ENCODE assay signal across 11 cellular contexts in the genomic region with DNA sequence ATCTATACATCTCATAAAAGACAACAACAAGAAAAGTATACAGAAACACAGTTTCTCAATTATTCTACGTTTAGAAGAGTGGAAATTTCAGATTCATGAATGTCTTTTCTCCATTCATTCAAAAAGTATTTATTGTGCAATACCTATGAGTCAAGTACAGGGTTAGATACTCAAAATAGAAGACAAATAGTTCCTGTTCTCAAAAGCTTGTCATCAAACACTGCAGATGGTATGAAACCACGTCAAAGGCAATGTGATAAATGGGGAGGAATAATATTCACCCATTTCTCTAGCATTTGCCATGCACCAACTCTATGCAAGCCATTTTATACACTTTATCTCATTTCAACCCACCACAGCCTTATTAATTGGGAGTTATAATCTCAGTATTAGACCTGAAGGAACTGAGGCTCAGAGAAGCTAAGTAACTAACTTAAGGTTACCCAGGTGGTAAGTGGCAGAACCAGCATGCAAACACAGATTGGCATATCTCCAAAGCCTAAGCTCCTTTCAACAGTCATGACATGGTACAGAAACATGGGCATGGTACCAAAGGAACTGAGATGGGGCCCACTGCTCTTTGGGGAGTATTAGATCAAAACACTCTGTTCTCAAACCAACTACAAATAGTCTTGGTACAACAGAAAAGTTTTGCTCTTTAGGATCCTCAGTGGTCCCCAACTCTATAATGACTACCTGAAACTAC.
DNase-seq lines count a peak whose midpoint lies in the region; FAIRE-seq and TF ChIP-seq lines count a peak whose summit lies in the region.
"Had no signal": no experiment of that assay in that cellular context is flagged by ENCODE, and none has a peak within 500 bp of the region (broad histone marks: within the 10 kb centered on the region; RNA-seq: fewer than 3 reads in every experiment).

No MANE protein-coding gene starts in this region.

- TF ChIP-seq CTCF in foreskin fibroblast (IDR thresholded peaks at IDR 0.05; ENCODE audit: low read depth, low read length) = no peak
- TF ChIP-seq CTCF in smooth muscle cell (IDR thresholded peaks at IDR 0.05; ENCODE audit: borderline replicate concordance, insufficient read depth, poor library complexity, severe bottlenecking) = no peak

- 0% methylated on average over 2 of the region's 2 CpGs for WGBS in smooth muscle cell (ENCODE audit: low lambda C conversion rate)

- H3K4me3 ChIP-seq in SJSA1 = no peak overlapping the region
- H3K4me3 ChIP-seq in foreskin fibroblast (ENCODE audit: low read depth in 1 of 2, low read length in 2 of 2) = no peak overlapping the region
- no peak overlapping the region for H3K4me3 ChIP-seq in smooth muscle cell
- H3K4me3 ChIP-seq: Peyer's patch had no signal

- no peaks in the 10 kb centered on the region for H3K79me2 ChIP-seq in smooth muscle cell (ENCODE audit: low read depth)

- no peaks in the 10 kb centered on the region for H4K20me1 ChIP-seq in smooth muscle cell (ENCODE audit: low read depth)

- peak overlapping the region; percentile 53 for H3K4me2 ChIP-seq in smooth muscle cell

- TF ChIP-seq POLR2A in GM12891 (IDR thresholded peaks at IDR 0.05; ENCODE audit: low read depth, low read length) = no peak

- no peaks in the 10 kb centered on the region for H3F3A ChIP-seq in smooth muscle cell (ENCODE audit: low read depth)

- DNase-seq in SKM-1 treated with dmso at 0.1 percent for 144 hours (lab: John Stamatoyannopoulos, UW; ENCODE audit: unreplicated experiment) (peak; percentile 30), SKM-1 (lab: John Stamatoyannopoulos, UW; ENCODE audit: unreplicated experiment) (no peak), SJSA1 (ENCODE audit: low read depth in 1 of 2, low spot score in 2 of 2) (peak in 1 of 2 experiments; percentile 23), foreskin fibroblast (peak; percentile 81 to 87), smooth muscle cell (lab: John Stamatoyannopoulos, UW; ENCODE audit: unreplicated experiment) (no peak), NCI-H128 (lab: John Stamatoyannopoulos, UW; ENCODE audit: unreplicated experiment) (no peak), GM12891 (ENCODE audit: insufficient read length, low spot score) (no peak), NCI-H1436 (lab: John Stamatoyannopoulos, UW) (no peak)
- DNase-seq: Peyer's patch had no signal

- H3K27me3 ChIP-seq in SJSA1 (replicated peaks) (no peaks in the 10 kb centered on the region), smooth muscle cell (ENCODE audit: low read depth) (no peaks in the 10 kb centered on the region)
- H3K27me3 ChIP-seq: Peyer's patch had no signal

- H2AFZ ChIP-seq in smooth muscle cell (ENCODE audit: low read depth) = no peak overlapping the region

- H3K9me3 ChIP-seq in SJSA1 (replicated peaks) (0 out of 2 replicates have a peak, but pooled peaks cover 2% of the 10 kb centered on the region), smooth muscle cell (replicated peaks; ENCODE audit: low read depth) (no peaks in the 10 kb centered on the region)
- H3K9me3 ChIP-seq: neutrophil, Peyer's patch had no signal

- peak overlapping the region; percentile 54 for H3K9ac ChIP-seq in smooth muscle cell (ENCODE audit: low read depth)

- H3K4me1 ChIP-seq in SJSA1 (replicated peaks) (peaks cover 35% of the 10 kb centered on the region), smooth muscle cell (ENCODE audit: low read depth) (peaks cover 2% of the 10 kb centered on the region)
- H3K4me1 ChIP-seq: Peyer's patch had no signal

- H3K27ac ChIP-seq in SJSA1 (peak overlapping the region; percentile 33; the same call in 1 of the 2 replicates), smooth muscle cell (ENCODE audit: low read depth) (peak overlapping the region; percentile 87)
- H3K27ac ChIP-seq: neutrophil, Peyer's patch had no signal

- H3K36me3 ChIP-seq in SJSA1 (no peaks in the 10 kb centered on the region), smooth muscle cell (ENCODE audit: low read depth) (no peaks in the 10 kb centered on the region)
- H3K36me3 ChIP-seq: neutrophil, Peyer's patch had no signal

- no peak for FAIRE-seq in GM12891 (lab: Jason Lieb, UNC)
- FAIRE-seq: A204.1 had no signal

TF ChIP-seq in GM12891, 5 proteins besides CTCF, POLR2A, EP300 and RAD21:
- TF ChIP-seq TAF1 (IDR thresholded peaks at IDR 0.05; ENCODE audit: low read depth, low read length) (no peak), POU2F2 (IDR thresholded peaks at IDR 0.05; ENCODE audit: low read depth, low read length) (no peak), SPI1 (IDR thresholded peaks at IDR 0.05; ENCODE audit: low read depth, low read length) (no peak), PAX5 (IDR thresholded peaks at IDR 0.05; ENCODE audit: insufficient read depth, low read length, severe bottlenecking) (no peak), POLR2AphosphoS5 (IDR thresholded peaks at IDR 0.05; ENCODE audit: low read depth, low read length) (no peak)

Comparison
In these comparisons a context has a peak if more than half of its experiments do, and no peak if none do; other contexts are left out.
1. DNase-seq: peak in SKM-1 treated with dmso at 0.1 percent for 144 hours (single experiment) and foreskin fibroblast (2 of 2); none in SKM-1 (single experiment), smooth muscle cell (single experiment), NCI-H128 (single experiment), GM12891 (single experiment) and NCI-H1436 (single experiment).